14 cellular contexts compared by ENCODE assay signal in the genomic region with DNA sequence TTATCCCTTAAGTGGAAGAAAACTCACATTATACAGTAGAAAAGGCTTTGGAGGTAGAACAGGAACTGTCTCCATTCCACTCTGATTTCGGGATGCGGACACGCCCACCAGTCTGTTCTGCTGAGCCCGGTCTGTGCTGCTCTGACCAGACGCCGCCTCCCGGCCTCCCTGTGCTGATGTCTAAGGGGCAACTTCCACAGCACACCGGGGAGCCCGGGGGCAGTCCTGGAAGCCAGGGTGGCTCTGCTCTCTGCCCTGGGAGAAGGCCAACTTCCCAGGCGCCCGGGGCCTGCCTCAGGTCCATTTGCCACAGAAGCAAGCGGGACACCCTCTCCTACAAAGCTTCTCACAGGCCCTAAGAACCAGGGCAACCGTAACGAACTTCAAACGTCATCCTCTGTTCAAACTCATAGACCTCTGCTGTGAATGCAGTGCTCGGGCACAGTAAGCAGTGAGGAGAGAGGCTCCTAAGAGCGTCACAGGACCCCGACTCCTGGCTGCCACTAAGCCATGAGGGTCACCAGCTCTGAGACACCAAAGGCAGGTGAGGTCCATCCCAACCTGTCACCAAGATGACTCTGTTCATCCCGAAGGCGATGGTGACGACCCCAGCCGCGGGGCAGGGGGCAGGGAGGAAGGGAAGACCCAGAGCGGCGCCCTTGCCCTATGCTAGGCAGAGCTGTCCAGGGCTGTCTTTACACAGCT. TPM values are rescaled to one million over a fixed set of nuclear protein-coding genes. Genes with fewer than 3 reads are reported as not detected.
DNase-seq lines count a peak whose midpoint lies in the region; ATAC-seq and TF ChIP-seq lines count a peak whose summit lies in the region.
"Had no signal": no experiment of that assay in that cellular context is flagged by ENCODE, and none has a peak within 500 bp of the region (broad histone marks: within the 10 kb centered on the region; RNA-seq: fewer than 3 reads in every experiment).

No MANE protein-coding gene starts in this region.

- POLR2A ChIA-PET in MCF 10A (lab: Yijun Ruan, JAX) (interaction anchor here (0.7 to 2.4 kb wide), 4 partner anchors 62 to 83 kb away, joined by 4 to 9 read pairs (median 4); a partner anchor contains a TSS), RWPE1 (lab: Yijun Ruan, JAX; ENCODE audit: low non-redundant PET) (interaction anchor here (0.5 kb wide), 1 partner anchor 48 kb away, joined by 6 read pairs; no protein-coding TSS in a partner anchor)

- TF ChIP-seq CTCF in MCF 10A (IDR thresholded peaks at IDR 0.05; ENCODE audit: unreplicated experiment) (no peak), mammary epithelial cell (conservative IDR thresholded peaks at IDR 0.05 in 1 of 2, IDR thresholded peaks at IDR 0.05 in 1 of 2; ENCODE audit: extremely low read depth in 1 of 2, insufficient read depth in 1 of 2, low read depth in 1 of 2, low read length in 2 of 2) (no peak), RWPE1 (conservative IDR thresholded peaks at IDR 0.05; ENCODE audit: low read depth) (no peak), osteoblast (IDR thresholded peaks at IDR 0.05; ENCODE audit: extremely low read depth, low read depth, low read length) (no peak), upper lobe of right lung (IDR thresholded peaks at IDR 0.05) (no peak), vagina (IDR thresholded peaks at IDR 0.05) (no peak)

- in situ Hi-C loops in mammary epithelial cell (cut with MboI; ENCODE audit: low sequenced_read_pairs in 2 of 2): no loop called here

- peaks cover 83% of the 10 kb centered on the region for H3K79me2 ChIP-seq in mammary epithelial cell (ENCODE audit: insufficient read depth, low read length)
- peaks cover 79% of the 10 kb centered on the region for H3K79me2 ChIP-seq in osteoblast (ENCODE audit: insufficient read depth, low read length)

- intact Hi-C loops in MCF 10A (cut with micrococcal nuclease) (no loop called here), mammary epithelial cell (cut with micrococcal nuclease) (no loop called here), upper lobe of right lung (cut with DNase I) (no loop called here), vagina (cut with DNase I) (loop anchor here (5.0 kb wide), 1 partner anchor 82 kb away; a partner anchor contains a TSS)

- no peak overlapping the region for H2AFZ ChIP-seq in mammary epithelial cell (ENCODE audit: low read depth, low read length)
- no peak overlapping the region for H2AFZ ChIP-seq in osteoblast (ENCODE audit: low read length)

- H3K27me3 ChIP-seq in mammary epithelial cell (ENCODE audit: insufficient read depth, low read length): no peaks in the 10 kb centered on the region
- no peaks in the 10 kb centered on the region for H3K27me3 ChIP-seq in osteoblast (ENCODE audit: insufficient read depth, low read length)
- no peaks in the 10 kb centered on the region for H3K27me3 ChIP-seq in upper lobe of right lung
- no peaks in the 10 kb centered on the region for H3K27me3 ChIP-seq in vagina
- H3K27me3 ChIP-seq: BLaER1 treated with 17β-estradiol and CSF1 and Interleukin-3, amounts not matched to agents 10 nM and 100 nM; SJSA1 had no signal

- H3K4me3 ChIP-seq in mammary epithelial cell (replicated peaks in 1 of 3; ENCODE audit: insufficient read depth in 1 of 3, low read depth in 2 of 3, low read length in 3 of 3) (no peak overlapping the region), osteoblast (ENCODE audit: insufficient read depth, low read length) (no peak overlapping the region), upper lobe of right lung (no peak overlapping the region), vagina (no peak overlapping the region)
- H3K4me3 ChIP-seq: BLaER1 treated with 17β-estradiol and CSF1 and Interleukin-3, amounts not matched to agents 10 nM and 100 nM; SJSA1 had no signal

- H3K27me3 Mint-ChIP-seq in MCF 10A (ENCODE audit: insufficient read depth, unreplicated experiment): no peaks in the 10 kb centered on the region

- DNase-seq in MCF 10A (ENCODE audit: unreplicated experiment): no peak
- DNase-seq in mammary epithelial cell: no peak
- no peak for DNase-seq in RWPE1 (ENCODE audit: low spot score)
- peak; percentile 58 for DNase-seq in osteoblast (ENCODE audit: insufficient read length, low spot score, missing footprints)
- DNase-seq in upper lobe of right lung: peak; percentile 57
- no peak for DNase-seq in NCI-H187 (lab: John Stamatoyannopoulos, UW)
- DNase-seq in vagina (ENCODE audit: extremely low spot score in 2 of 2): no peak
- DNase-seq: KG1, NCI-H1092, PC-3 had no signal

- 98% methylated on average over 14 of the region's 25 CpGs for WGBS in mammary epithelial cell (ENCODE audit: low coverage, missing lambda C conversion rate)

- no peak for ATAC-seq in upper lobe of right lung
- ATAC-seq in GM21423 (IDR thresholded peaks at IDR 0.05; ENCODE audit: unreplicated experiment): no peak
- ATAC-seq: HepG2, PC-3 had no signal

- peak overlapping the region; percentile 31 for H3K27ac Mint-ChIP-seq in MCF 10A (ENCODE audit: low read depth, unreplicated experiment)

- H3K4me3 Mint-ChIP-seq in MCF 10A (ENCODE audit: unreplicated experiment): no peak overlapping the region

- H4K20me1 ChIP-seq in mammary epithelial cell (ENCODE audit: insufficient read depth, low read length) (peaks cover 2% of the 10 kb centered on the region), osteoblast (ENCODE audit: insufficient read depth, low read length) (peaks cover 51% of the 10 kb centered on the region)

- dilution Hi-C loops in mammary epithelial cell (cut with HindIII; ENCODE audit: low sequenced_read_pairs): loop anchor here (5.0 kb wide), 2 partner anchors 32 to 38 kb away; no protein-coding TSS in a partner anchor

- H3K27ac ChIP-seq in mammary epithelial cell (ENCODE audit: insufficient read depth, low read depth, low read length) (no peak overlapping the region), RWPE1 (peak overlapping the region; percentile 2; the same call in 1 of the 2 replicates), osteoblast (ENCODE audit: low read depth, low read length) (no peak overlapping the region), upper lobe of right lung (no peak overlapping the region), vagina (no peak overlapping the region)
- H3K27ac ChIP-seq: SJSA1 had no signal

- CTCF ChIA-PET in MCF 10A (lab: Yijun Ruan, JAX): interaction anchor here (0.8 to 1.0 kb wide), 3 partner anchors 49 to 76 kb away, joined by 3 to 4 read pairs (median 4); no protein-coding TSS in a partner anchor
- CTCF ChIA-PET in mammary epithelial cell (lab: Charles Lee; ENCODE audit: low non-redundant PET): interaction anchor here (0.6 kb wide), 1 partner anchor 14 kb away, joined by 3 read pairs; no protein-coding TSS in a partner anchor
- CTCF ChIA-PET in RWPE1 (lab: Yijun Ruan, JAX): interaction anchor here (0.7 to 1.0 kb wide), 3 partner anchors 49 to 1423 kb away, joined by 3 to 4 read pairs (median 4); no protein-coding TSS in a partner anchor

- BruUV-seq in MCF 10A (replicated peaks; lab: Mats Ljungman, UMichigan) (no TSS peak), mammary epithelial cell (replicated peaks; lab: Mats Ljungman, UMichigan) (no TSS peak)

- peaks cover 14% of the 10 kb centered on the region for H3K4me1 ChIP-seq in mammary epithelial cell (ENCODE audit: insufficient read depth, low read length)
- H3K4me1 ChIP-seq in osteoblast (ENCODE audit: insufficient read depth, low read length): no peaks in the 10 kb centered on the region
- H3K4me1 ChIP-seq in upper lobe of right lung: peaks cover 19% of the 10 kb centered on the region
- peaks cover 44% of the 10 kb centered on the region for H3K4me1 ChIP-seq in vagina

- H3K9me3 ChIP-seq in mammary epithelial cell (replicated peaks; ENCODE audit: insufficient read depth, low read length) (no peaks in the 10 kb centered on the region), osteoblast (ENCODE audit: low read depth, low read length) (no peaks in the 10 kb centered on the region), upper lobe of right lung (no peaks in the 10 kb centered on the region), vagina (no peaks in the 10 kb centered on the region)
- H3K9me3 ChIP-seq: SJSA1 had no signal

- H3K4me1 Mint-ChIP-seq in MCF 10A (ENCODE audit: insufficient read depth, unreplicated experiment): peaks cover 14% of the 10 kb centered on the region

- H3K36me3 Mint-ChIP-seq in MCF 10A (ENCODE audit: insufficient read depth, unreplicated experiment): peaks cover 14% of the 10 kb centered on the region

- no peaks in the 10 kb centered on the region for H3K36me3 ChIP-seq in mammary epithelial cell (ENCODE audit: insufficient read depth, low read length)
- H3K36me3 ChIP-seq in osteoblast (ENCODE audit: insufficient read depth, low read length): no peaks in the 10 kb centered on the region
- no peaks in the 10 kb centered on the region for H3K36me3 ChIP-seq in upper lobe of right lung
- no peaks in the 10 kb centered on the region for H3K36me3 ChIP-seq in vagina

- no peak for TF ChIP-seq POLR2A in vagina (IDR thresholded peaks at IDR 0.05)

- no peak overlapping the region for H3K4me2 ChIP-seq in mammary epithelial cell (ENCODE audit: insufficient read depth, low read depth, low read length)
- no peak overlapping the region for H3K4me2 ChIP-seq in osteoblast (ENCODE audit: insufficient read depth, low read length)

- no peak overlapping the region for H3K9ac ChIP-seq in mammary epithelial cell (ENCODE audit: insufficient read depth, low read length)

- no peaks in the 10 kb centered on the region for H3K9me3 Mint-ChIP-seq in MCF 10A (ENCODE audit: unreplicated experiment)

RNA-seq across cellular contexts. Expression of a gene that starts 5.6 kb away (rescaled TPM):
- 15.9 and 16.1 TPM in 2 replicates for total RNA-seq in MCF 10A (2022)
- 10 to 100 TPM in 1 of 2 donors, 1 to 10 TPM in 1; 4.5 to 15.0 TPM for total RNA-seq in mammary epithelial cell
- 4.4 TPM for polyA plus RNA-seq in mammary epithelial cell
- 10.4 TPM for polyA minus RNA-seq in mammary epithelial cell
- 4.3 and 4.7 TPM in 2 replicates for total RNA-seq in osteoblast
- 19.6 TPM for total RNA-seq in upper lobe of right lung
- total RNA-seq in vagina: 9.6 TPM

Comparison
In these comparisons a context has a peak if more than half of its experiments do, and no peak if none do; other contexts are left out.
1. DNase-seq: peak in osteoblast (single experiment) and upper lobe of right lung (single experiment); none in MCF 10A (single experiment), mammary epithelial cell (single experiment), RWPE1 (single experiment), NCI-H187 (0 of 2) and vagina (0 of 2).